9 cellular contexts compared by ENCODE assay signal in genomic region chr14:95314609-95315008, GRCh38. TPM values are rescaled to one million over a fixed set of nuclear protein-coding genes. Genes with fewer than 3 reads are reported as not detected.
A peak's percentile ranks its signal among the peaks of the same experiment; 100 is the strongest.
DNase-seq lines count a peak whose midpoint lies in the region; ATAC-seq and TF ChIP-seq lines count a peak whose summit lies in the region.
"Had no signal": no experiment of that assay in that cellular context is flagged by ENCODE, and none has a peak within 500 bp of the region (broad histone marks: within the 10 kb centered on the region; RNA-seq: fewer than 3 reads in every experiment).

No MANE protein-coding gene starts in this region.

- no peaks in the 10 kb centered on the region for H3K79me2 ChIP-seq in OCI-LY7 (ENCODE audit: insufficient read depth, low read depth, low read length)

- no peak overlapping the region for H2AFZ ChIP-seq in OCI-LY7 (ENCODE audit: low read length)

- POLR2A ChIA-PET in OCI-LY7 (lab: Charles Lee), result no interaction called here

- DNase-seq in BE2C (peak; percentile 66), HPDE6-E6E7 (ENCODE audit: extremely low spot score) (peak; percentile 97), cardiac fibroblast (ENCODE audit: low read depth in 2 of 2) (peak; percentile 33 to 52), gastrocnemius medialis (no peak), DMS114 treated with DMSO at 0.1 percent for 48 hours (lab: John Stamatoyannopoulos, UW; ENCODE audit: unreplicated experiment) (no peak), OCI-LY7 (ENCODE audit: low spot score) (no peak), COLO668 (lab: John Stamatoyannopoulos, UW; ENCODE audit: unreplicated experiment) (no peak)
- DNase-seq: activated naive CD8-positive, alpha-beta T cell treated with anti-CD3 and anti-CD28 coated beads, Interleukin-2, amount 10 ng/mL, durations not matched to agents 7 days and 5 days had no signal

- H3K4me3 ChIP-seq in BE2C (ENCODE audit: low read depth, low read length) (no peak overlapping the region), cardiac fibroblast (replicated peaks in 1 of 2; ENCODE audit: low read depth in 2 of 2, low read length in 2 of 2) (no peak overlapping the region), gastrocnemius medialis (no peak overlapping the region), OCI-LY7 (ENCODE audit: low read depth, low read length, poor library complexity, severe bottlenecking) (no peak overlapping the region)

- peak overlapping the region; percentile 24 to 64 (median 41) for H3K27ac ChIP-seq in gastrocnemius medialis
- no peak overlapping the region for H3K27ac ChIP-seq in OCI-LY7 (ENCODE audit: low read depth, low read length, poor library complexity, severe bottlenecking)

- no peaks in the 10 kb centered on the region for H3K27me3 ChIP-seq in BE2C
- no peaks in the 10 kb centered on the region for H3K27me3 ChIP-seq in gastrocnemius medialis

- no peak for TF ChIP-seq POLR2A in gastrocnemius medialis (IDR thresholded peaks at IDR 0.05)

- H3K4me1 ChIP-seq in BE2C (peaks cover 12% of the 10 kb centered on the region; the same call in 1 of the 2 replicates), gastrocnemius medialis (peaks cover 7% of the 10 kb centered on the region in 2 donors), OCI-LY7 (ENCODE audit: insufficient read depth, low read length, poor library complexity, severe bottlenecking) (peaks cover 35% of the 10 kb centered on the region)

- H3K4me2 ChIP-seq in OCI-LY7 (ENCODE audit: low read length), result no peak overlapping the region

- H3K9me3 ChIP-seq in BE2C, result no peaks in the 10 kb centered on the region
- no peaks in the 10 kb centered on the region for H3K9me3 ChIP-seq in gastrocnemius medialis
- H3K9me3 ChIP-seq in OCI-LY7 (ENCODE audit: low read length), result no peaks in the 10 kb centered on the region

- H4K20me1 ChIP-seq in OCI-LY7 (ENCODE audit: insufficient read depth, low read length), result no peaks in the 10 kb centered on the region

- no peaks in the 10 kb centered on the region for H3K9me2 ChIP-seq in OCI-LY7 (ENCODE audit: insufficient read depth, low read length)

- BruUV-seq in OCI-LY7 (replicated peaks; lab: Mats Ljungman, UMichigan), result no TSS peak

- intact Hi-C loops in gastrocnemius medialis (cut with DNase I; ENCODE audit: low total_unique reads), result no loop called here
- intact Hi-C loops in OCI-LY7 (cut with micrococcal nuclease; ENCODE audit: unreplicated experiment), result no loop called here

- H3K36me3 ChIP-seq in BE2C, result no peaks in the 10 kb centered on the region
- H3K36me3 ChIP-seq in gastrocnemius medialis, result no peaks in the 10 kb centered on the region
- no peaks in the 10 kb centered on the region for H3K36me3 ChIP-seq in OCI-LY7 (ENCODE audit: insufficient read depth, low read length)

- in situ Hi-C loops in gastrocnemius medialis (cut with MboI; ENCODE audit: low sequenced_read_pairs in 4 of 4), result no loop called here

- CTCF ChIA-PET in OCI-LY7 (lab: Charles Lee; ENCODE audit: unreplicated experiment), result no interaction called here

- no peak for TF ChIP-seq CTCF in BE2C (IDR thresholded peaks at IDR 0.05; ENCODE audit: low read depth, low read length)
- TF ChIP-seq CTCF in cardiac fibroblast (IDR thresholded peaks at IDR 0.05; ENCODE audit: low read depth, low read length), result no peak
- no peak for TF ChIP-seq CTCF in gastrocnemius medialis (IDR thresholded peaks at IDR 0.05 in 4 of 5, conservative IDR thresholded peaks at IDR 0.05 in 1 of 5)
- no peak for TF ChIP-seq CTCF in OCI-LY7 (conservative IDR thresholded peaks at IDR 0.05; ENCODE audit: low read length)

- ATAC-seq in GM19452 (IDR thresholded peaks at IDR 0.05; ENCODE audit: unreplicated experiment) (peak; percentile 79), gastrocnemius medialis (no peak)

RNA-seq across cellular contexts. Expression of gene CLMN, which starts 5.1 kb away (rescaled TPM):
- polyA plus RNA-seq in BE2C (2012; ENCODE audit: insufficient read depth, insufficient read length, low read depth), result 3.2 TPM
- total RNA-seq in gastrocnemius medialis (1 to 10 TPM; 3.8 to 8.8 (median 5.8) TPM), OCI-LY7 (2022) (12.0 and 13.0 TPM in 2 replicates)
- total RNA-seq in OCI-LY7 (2014; rRNA removed; shearing (Covaris generic)), result 5.8 and 6.8 TPM in 2 replicates

Comparison
In these comparisons a context has a peak if more than half of its experiments do, and no peak if none do; other contexts are left out.
1. DNase-seq: peak in BE2C (single experiment), HPDE6-E6E7 (single experiment) and cardiac fibroblast (2 of 2); none in gastrocnemius medialis (0 of 2), DMS114 treated with DMSO at 0.1 percent for 48 hours (single experiment), OCI-LY7 (single experiment) and COLO668 (single experiment).